10 cellular contexts compared by ENCODE assay signal in genomic region chr17:63840591-63841349, GRCh38. TPM values are rescaled to one million over a fixed set of nuclear protein-coding genes. Genes with fewer than 3 reads are reported as not detected.
DNase-seq lines count a peak whose midpoint lies in the region; ATAC-seq, FAIRE-seq and TF ChIP-seq lines count a peak whose summit lies in the region.
"Had no signal": no experiment of that assay in that cellular context is flagged by ENCODE, and none has a peak within 500 bp of the region (broad histone marks: within the 10 kb centered on the region; RNA-seq: fewer than 3 reads in every experiment).

No MANE protein-coding gene starts in this region.

- intact Hi-C loops in activated CD4-positive, alpha-beta T cell treated with anti-CD3 and anti-CD28 coated beads, Interleukin-2, amount 10 ng/mL, durations not matched to agents 24 days and 14 days (cut with micrococcal nuclease), result loop anchor here (5.0 kb wide), 2 partner anchors 288 to 307 kb away; partner anchors contain the start of gene DCAF7
- intact Hi-C loops in HepG2 (cut with micrococcal nuclease; ENCODE audit: unreplicated experiment), result loop anchor here (1.0 to 5.0 kb wide), 2 partner anchors 13 to 68 kb away; partner anchors contain the start of genes CCDC47, DDX42, FTSJ3 and PSMC5

- H3K4me3 ChIP-seq in astrocyte of the cerebellum (ENCODE audit: low read depth, low read length), result peak overlapping the region; percentile 85
- H3K4me3 ChIP-seq in HepG2 (replicated peaks in 1 of 3; ENCODE audit: insufficient read depth in 1 of 3, low read depth in 2 of 3, low read length in 3 of 3), result peak overlapping the region; percentile 85 to 98 (median 97)
- H3K4me3 ChIP-seq in thoracic aorta, result peak overlapping the region; percentile 95

- peaks cover 13% of the 10 kb centered on the region for H3K36me3 Mint-ChIP-seq in activated CD4-positive, alpha-beta T cell treated with anti-CD3 and anti-CD28 coated beads, Interleukin-2, amount 10 ng/mL, durations not matched to agents 24 days and 14 days (ENCODE audit: low read depth)

- peak overlapping the region; percentile 93 for H3K9ac ChIP-seq in HepG2 (ENCODE audit: insufficient read depth, low read depth, low read length)

- BruUV-seq in HepG2 (replicated peaks; lab: Mats Ljungman, UMichigan), result no TSS peak

- H3K27me3 ChIP-seq in HepG2 (ENCODE audit: control insufficient read depth in 1 of 2, insufficient read depth in 2 of 2, low read length in 2 of 2) (no peaks in the 10 kb centered on the region; a peak in 1 of 5 replicates), thoracic aorta (replicated peaks; ENCODE audit: insufficient read depth) (no peaks in the 10 kb centered on the region)

- no peak for TF ChIP-seq CTCF in astrocyte of the cerebellum (IDR thresholded peaks at IDR 0.05; ENCODE audit: low read depth, low read length, missing control alignments)
- TF ChIP-seq CTCF in HepG2 (CRISPR knock-in tag; IDR thresholded peaks at IDR 0.05), result no peak
- no peak for TF ChIP-seq CTCF in thoracic aorta (IDR thresholded peaks at IDR 0.05)

- no peaks in the 10 kb centered on the region for H3K27me3 Mint-ChIP-seq in activated CD4-positive, alpha-beta T cell treated with anti-CD3 and anti-CD28 coated beads, Interleukin-2, amount 10 ng/mL, durations not matched to agents 24 days and 14 days

- peaks cover 46% of the 10 kb centered on the region for H3K79me2 ChIP-seq in HepG2 (ENCODE audit: insufficient read depth, low read length)

- H3K4me3 Mint-ChIP-seq in activated CD4-positive, alpha-beta T cell treated with anti-CD3 and anti-CD28 coated beads, Interleukin-2, amount 10 ng/mL, durations not matched to agents 24 days and 14 days, result peak overlapping the region; percentile 98

- peak overlapping the region; percentile 92 for H3K27ac ChIP-seq in HepG2 (ENCODE audit: extremely low read length, insufficient read depth, low read length)
- peak overlapping the region; percentile 93 to 94 for H3K27ac ChIP-seq in thoracic aorta

- no peak for TF ChIP-seq RAD21 in HepG2 (CRISPR knock-in tag; IDR thresholded peaks at IDR 0.05)

- FAIRE-seq in HepG2 (lab: Jason Lieb, UNC) (no peak), frontal cortex (lab: Jason Lieb, UNC) (no peak)

- no peak for TF ChIP-seq EP300 in HepG2 (IDR thresholded peaks at IDR 0.05; ENCODE audit: low read depth in 2 of 2, low read length in 2 of 2)
- no peak for TF ChIP-seq EP300 in HepG2 (CRISPR knock-in tag; IDR thresholded peaks at IDR 0.05; ENCODE audit: borderline replicate concordance)

- CTCF ChIA-PET in HepG2 (lab: Yijun Ruan, JAX; ENCODE audit: low intra/inter-chr PET ratio, low total read pairs), result no interaction called here

- H4K20me1 ChIP-seq in HepG2 (ENCODE audit: insufficient read depth, low read length), result peaks cover 10% of the 10 kb centered on the region; the same call in 1 of the 2 replicates

- H3K4me1 ChIP-seq in HepG2 (ENCODE audit: insufficient read depth, low read length) (peaks cover 44% of the 10 kb centered on the region), thoracic aorta (ENCODE audit: control insufficient read depth in 1 of 2, low read depth in 2 of 2) (peaks cover 43 to 64% of the 10 kb centered on the region in 2 donors)

- H3K36me3 ChIP-seq in HepG2 (replicated peaks in 1 of 2; ENCODE audit: control insufficient read depth in 1 of 2, insufficient read depth in 2 of 2, low read length in 2 of 2), result peaks cover 11 to 20% of the 10 kb centered on the region in 2 experiments
- peaks cover 17% of the 10 kb centered on the region for H3K36me3 ChIP-seq in thoracic aorta

- H3K9me3 ChIP-seq in HepG2 (ENCODE audit: low read length) (no peaks in the 10 kb centered on the region), thoracic aorta (no peaks in the 10 kb centered on the region)

- POLR2A ChIA-PET in HepG2 (lab: Yijun Ruan, JAX), result interaction anchor here (1.0 to 4.4 kb wide), 4 partner anchors 9 to 219 kb away, joined by 3 to 37 read pairs (median 32); partner anchors contain the start of genes CCDC47, DDX42, FTSJ3 and MAP3K3

- ATAC-seq in HepG2 (peak; percentile 2), thoracic aorta (ENCODE audit: insufficient number of reproducible peaks, low FRiP score, low read depth) (no peak)

- peaks cover 26% of the 10 kb centered on the region for H3K4me1 Mint-ChIP-seq in activated CD4-positive, alpha-beta T cell treated with anti-CD3 and anti-CD28 coated beads, Interleukin-2, amount 10 ng/mL, durations not matched to agents 24 days and 14 days

- no peak for DNase-seq in activated CD4-positive, alpha-beta T cell treated with anti-CD3 and anti-CD28 coated beads, Interleukin-2, amount 10 ng/mL, durations not matched to agents 24 days and 14 days
- DNase-seq in activated CD4-positive, alpha-beta T cell treated with anti-CD3 and anti-CD28 coated beads, Interleukin-2, amount 50 U/mL, for 1 hour, result no peak
- DNase-seq in astrocyte of the cerebellum (ENCODE audit: low read depth) (no peak), HepG2 (ENCODE audit: low spot score) (no peak), thoracic aorta (ENCODE audit: low spot score) (no peak), NCI-H1930 (lab: John Stamatoyannopoulos, UW) (no peak), NCI-H510A (lab: John Stamatoyannopoulos, UW) (no peak), frontal cortex (ENCODE audit: low spot score in 2 of 2) (no peak)

- no peaks in the 10 kb centered on the region for H3K9me3 Mint-ChIP-seq in activated CD4-positive, alpha-beta T cell treated with anti-CD3 and anti-CD28 coated beads, Interleukin-2, amount 10 ng/mL, durations not matched to agents 24 days and 14 days

- in situ Hi-C loops in astrocyte of the cerebellum (cut with HindIII; ENCODE audit: low sequenced_read_pairs), result no loop called here
- in situ Hi-C loops in HepG2 (cut with HindIII; ENCODE audit: extremely low pct_ligation_motif_present, low pct_unique_long_range_greater_than_20kb), result loop anchor here (10.0 kb wide), 1 partner anchor 664 kb away; the partner anchor contains the start of genes CEP95 and DDX5

- H3K4me2 ChIP-seq in HepG2 (ENCODE audit: low read depth, low read length), result peak overlapping the region; percentile 92

- peak overlapping the region; percentile 93 for H3K27ac Mint-ChIP-seq in activated CD4-positive, alpha-beta T cell treated with anti-CD3 and anti-CD28 coated beads, Interleukin-2, amount 10 ng/mL, durations not matched to agents 24 days and 14 days

- H2AFZ ChIP-seq in HepG2 (ENCODE audit: low read length), result no peak overlapping the region

- 38% methylated on average over 4 of the region's 4 CpGs for WGBS in HepG2 (ENCODE audit: low lambda C conversion rate)

- no peak; a peak in 1 of 4 replicates for TF ChIP-seq POLR2A in HepG2 (IDR thresholded peaks at IDR 0.05; ENCODE audit: insufficient read depth in 1 of 2, low read depth in 2 of 2, low read length in 2 of 2)

RNA-seq across cellular contexts. Expression of gene SMARCD2, which starts 1.7 kb away (rescaled TPM):
- total RNA-seq in activated CD4-positive, alpha-beta T cell treated with anti-CD3 and anti-CD28 coated beads, Interleukin-2, amount 10 ng/mL, durations not matched to agents 24 days and 14 days, result 120 and 121 TPM in 2 replicates
- total RNA-seq in HepG2 (2016; rRNA removed; fragmentation: Illumina TruSeq; extraction: Trizol) (139 and 150 TPM in 2 replicates), thoracic aorta (100 to 1,000 TPM in 1 of 2 donors, 10 to 100 TPM in 1; 81.8 to 136 TPM), frontal cortex (9.4 TPM)
- total RNA-seq in HepG2 (2016; cell fraction: cytosol; rRNA removed; fragmentation: Illumina TruSeq; extraction: Trizol; ENCODE audit: low read depth), result 76.2 and 86.8 TPM in 2 replicates
- 128 and 151 TPM in 2 replicates for total RNA-seq in HepG2 (2016; cell fraction: insoluble cytoplasmic fraction; rRNA removed; fragmentation: Illumina TruSeq; extraction: Trizol)
- 149 and 160 TPM in 2 replicates for total RNA-seq in HepG2 (2016; cell fraction: membrane; rRNA removed; fragmentation: Illumina TruSeq; extraction: Trizol)
- 82.7 and 98.0 TPM in 2 replicates for total RNA-seq in HepG2 (2016; cell fraction: nucleus; rRNA removed; fragmentation: Illumina TruSeq; extraction: Trizol)
- polyA plus RNA-seq in HepG2 (2011; rRNA removed), result 122 and 128 TPM in 2 replicates
- polyA plus RNA-seq in HepG2 (2011; cell fraction: cytosol; rRNA removed), result 72.8 and 84.6 TPM in 2 replicates
- 173 and 200 TPM in 2 replicates for polyA plus RNA-seq in HepG2 (2011; cell fraction: nucleus; rRNA removed)
- 63.6 and 77.3 TPM in 2 replicates for polyA plus RNA-seq in HepG2 (2012)
- polyA plus RNA-seq in HepG2 (2016; cell fraction: cytosol; fragmentation: Illumina TruSeq; extraction: Trizol; ENCODE audit: low read depth), result 73.5 and 77.2 TPM in 2 replicates
- polyA plus RNA-seq in HepG2 (2016; cell fraction: insoluble cytoplasmic fraction; fragmentation: Illumina TruSeq; extraction: Trizol; ENCODE audit: low read depth), result 117 and 129 TPM in 2 replicates
- 114 and 124 TPM in 2 replicates for polyA plus RNA-seq in HepG2 (2016; cell fraction: membrane; fragmentation: Illumina TruSeq; extraction: Trizol; ENCODE audit: low read depth)
- polyA plus RNA-seq in HepG2 (2016; cell fraction: nucleus; fragmentation: Illumina TruSeq; extraction: Trizol; ENCODE audit: insufficient read depth, low read depth), result 136 and 143 TPM in 2 replicates
- polyA minus RNA-seq in HepG2 (2011; rRNA and poly(A)+ RNA removed; ENCODE audit: low replicate concordance), result 89.3 and 195 TPM in 2 replicates
- polyA minus RNA-seq in HepG2 (2011; cell fraction: cytosol; rRNA and poly(A)+ RNA removed), result 47.2 and 51.1 TPM in 2 replicates
- polyA minus RNA-seq in HepG2 (2011; cell fraction: nucleus; rRNA and poly(A)+ RNA removed), result 79.8 and 97.2 TPM in 2 replicates

RNA-seq across cellular contexts. Expression of gene FTSJ3, which starts 13.3 kb away (rescaled TPM):
- total RNA-seq in activated CD4-positive, alpha-beta T cell treated with anti-CD3 and anti-CD28 coated beads, Interleukin-2, amount 10 ng/mL, durations not matched to agents 24 days and 14 days, result 99.6 and 100 TPM in 2 replicates
- 55.8 and 64.2 TPM in 2 replicates for total RNA-seq in HepG2 (2016; rRNA removed; fragmentation: Illumina TruSeq; extraction: Trizol)
- 10.7 and 13.3 TPM in 2 replicates for total RNA-seq in HepG2 (2016; cell fraction: cytosol; rRNA removed; fragmentation: Illumina TruSeq; extraction: Trizol; ENCODE audit: low read depth)
- 51.6 and 62.8 TPM in 2 replicates for total RNA-seq in HepG2 (2016; cell fraction: insoluble cytoplasmic fraction; rRNA removed; fragmentation: Illumina TruSeq; extraction: Trizol)
- 14.6 and 17.3 TPM in 2 replicates for total RNA-seq in HepG2 (2016; cell fraction: membrane; rRNA removed; fragmentation: Illumina TruSeq; extraction: Trizol)
- total RNA-seq in HepG2 (2016; cell fraction: nucleus; rRNA removed; fragmentation: Illumina TruSeq; extraction: Trizol), result 57.2 and 58.7 TPM in 2 replicates
- polyA plus RNA-seq in HepG2 (2011; rRNA removed), result 26.0 and 33.3 TPM in 2 replicates
- polyA plus RNA-seq in HepG2 (2011; cell fraction: cytosol; rRNA removed), result 34.7 and 35.1 TPM in 2 replicates
- polyA plus RNA-seq in HepG2 (2011; cell fraction: nucleus; rRNA removed), result 50.8 and 55.2 TPM in 2 replicates
- polyA plus RNA-seq in HepG2 (2012), result 29.8 and 30.3 TPM in 2 replicates
- polyA plus RNA-seq in HepG2 (2016; cell fraction: cytosol; fragmentation: Illumina TruSeq; extraction: Trizol; ENCODE audit: low read depth), result 4.3 and 4.9 TPM in 2 replicates
- 43.6 and 49.4 TPM in 2 replicates for polyA plus RNA-seq in HepG2 (2016; cell fraction: insoluble cytoplasmic fraction; fragmentation: Illumina TruSeq; extraction: Trizol; ENCODE audit: low read depth)
- 6.8 and 10.2 TPM in 2 replicates for polyA plus RNA-seq in HepG2 (2016; cell fraction: membrane; fragmentation: Illumina TruSeq; extraction: Trizol; ENCODE audit: low read depth)
- 88.3 and 89.9 TPM in 2 replicates for polyA plus RNA-seq in HepG2 (2016; cell fraction: nucleus; fragmentation: Illumina TruSeq; extraction: Trizol; ENCODE audit: insufficient read depth, low read depth)
- polyA minus RNA-seq in HepG2 (2011; rRNA and poly(A)+ RNA removed; ENCODE audit: low replicate concordance), result 56.8 and 112 TPM in 2 replicates
- polyA minus RNA-seq in HepG2 (2011; cell fraction: cytosol; rRNA and poly(A)+ RNA removed), result 19.9 and 23.5 TPM in 2 replicates
- 74.9 and 77.7 TPM in 2 replicates for polyA minus RNA-seq in HepG2 (2011; cell fraction: nucleus; rRNA and poly(A)+ RNA removed)
- total RNA-seq in thoracic aorta, result 10 to 100 TPM; 38.2 to 52.9 TPM
- 34.6 TPM for total RNA-seq in frontal cortex

RNA-seq across cellular contexts. Expression of gene PSMC5, which starts 13.5 kb away (rescaled TPM):
- total RNA-seq in activated CD4-positive, alpha-beta T cell treated with anti-CD3 and anti-CD28 coated beads, Interleukin-2, amount 10 ng/mL, durations not matched to agents 24 days and 14 days, result 189 and 199 TPM in 2 replicates
- total RNA-seq in HepG2 (2016; rRNA removed; fragmentation: Illumina TruSeq; extraction: Trizol) (35.3 and 81.4 TPM in 2 replicates), thoracic aorta (10 to 100 TPM; 58.5 to 76.1 TPM), frontal cortex (47.3 TPM)
- total RNA-seq in HepG2 (2016; cell fraction: cytosol; rRNA removed; fragmentation: Illumina TruSeq; extraction: Trizol; ENCODE audit: low read depth), result 26.4 and 26.8 TPM in 2 replicates
- total RNA-seq in HepG2 (2016; cell fraction: insoluble cytoplasmic fraction; rRNA removed; fragmentation: Illumina TruSeq; extraction: Trizol), result 36.7 and 82.1 TPM in 2 replicates
- 47.6 and 57.8 TPM in 2 replicates for total RNA-seq in HepG2 (2016; cell fraction: membrane; rRNA removed; fragmentation: Illumina TruSeq; extraction: Trizol)
- total RNA-seq in HepG2 (2016; cell fraction: nucleus; rRNA removed; fragmentation: Illumina TruSeq; extraction: Trizol), result 44.2 and 45.4 TPM in 2 replicates
- 109 and 128 TPM in 2 replicates for polyA plus RNA-seq in HepG2 (2011; rRNA removed)
- polyA plus RNA-seq in HepG2 (2011; cell fraction: cytosol; rRNA removed), result 161 and 185 TPM in 2 replicates
- 101 and 112 TPM in 2 replicates for polyA plus RNA-seq in HepG2 (2011; cell fraction: nucleus; rRNA removed)
- 105 and 121 TPM in 2 replicates for polyA plus RNA-seq in HepG2 (2012)
- polyA plus RNA-seq in HepG2 (2016; cell fraction: cytosol; fragmentation: Illumina TruSeq; extraction: Trizol; ENCODE audit: low read depth), result 73.3 and 91.2 TPM in 2 replicates
- polyA plus RNA-seq in HepG2 (2016; cell fraction: insoluble cytoplasmic fraction; fragmentation: Illumina TruSeq; extraction: Trizol; ENCODE audit: low read depth), result 308 and 321 TPM in 2 replicates
- 94.9 and 101 TPM in 2 replicates for polyA plus RNA-seq in HepG2 (2016; cell fraction: membrane; fragmentation: Illumina TruSeq; extraction: Trizol; ENCODE audit: low read depth)
- polyA plus RNA-seq in HepG2 (2016; cell fraction: nucleus; fragmentation: Illumina TruSeq; extraction: Trizol; ENCODE audit: insufficient read depth, low read depth), result 157 and 164 TPM in 2 replicates
- 77.4 and 190 TPM in 2 replicates for polyA minus RNA-seq in HepG2 (2011; rRNA and poly(A)+ RNA removed; ENCODE audit: low replicate concordance)
- 66.7 and 67.7 TPM in 2 replicates for polyA minus RNA-seq in HepG2 (2011; cell fraction: cytosol; rRNA and poly(A)+ RNA removed)
- 86.9 and 103 TPM in 2 replicates for polyA minus RNA-seq in HepG2 (2011; cell fraction: nucleus; rRNA and poly(A)+ RNA removed)

RNA-seq across cellular contexts. Expression of gene CSH2, which starts 32.7 kb away (rescaled TPM):
- total RNA-seq in activated CD4-positive, alpha-beta T cell treated with anti-CD3 and anti-CD28 coated beads, Interleukin-2, amount 10 ng/mL, durations not matched to agents 24 days and 14 days, result not detected in 2 replicates
- not detected in 2 replicates for total RNA-seq in HepG2 (2016; rRNA removed; fragmentation: Illumina TruSeq; extraction: Trizol)
- not detected in 2 replicates for total RNA-seq in HepG2 (2016; cell fraction: cytosol; rRNA removed; fragmentation: Illumina TruSeq; extraction: Trizol; ENCODE audit: low read depth)
- total RNA-seq in HepG2 (2016; cell fraction: insoluble cytoplasmic fraction; rRNA removed; fragmentation: Illumina TruSeq; extraction: Trizol), result not detected in 2 replicates
- not detected in 2 replicates for total RNA-seq in HepG2 (2016; cell fraction: membrane; rRNA removed; fragmentation: Illumina TruSeq; extraction: Trizol)
- not detected in 2 replicates for total RNA-seq in HepG2 (2016; cell fraction: nucleus; rRNA removed; fragmentation: Illumina TruSeq; extraction: Trizol)
- not detected in 2 replicates for polyA plus RNA-seq in HepG2 (2011; rRNA removed)
- polyA plus RNA-seq in HepG2 (2011; cell fraction: cytosol; rRNA removed), result not detected in 2 replicates
- not detected in 2 replicates for polyA plus RNA-seq in HepG2 (2011; cell fraction: nucleus; rRNA removed)
- polyA plus RNA-seq in HepG2 (2012), result not detected in 2 replicates
- not detected in 2 replicates for polyA plus RNA-seq in HepG2 (2016; cell fraction: cytosol; fragmentation: Illumina TruSeq; extraction: Trizol; ENCODE audit: low read depth)
- not detected in 2 replicates for polyA plus RNA-seq in HepG2 (2016; cell fraction: insoluble cytoplasmic fraction; fragmentation: Illumina TruSeq; extraction: Trizol; ENCODE audit: low read depth)
- polyA plus RNA-seq in HepG2 (2016; cell fraction: membrane; fragmentation: Illumina TruSeq; extraction: Trizol; ENCODE audit: low read depth), result not detected in 2 replicates
- polyA plus RNA-seq in HepG2 (2016; cell fraction: nucleus; fragmentation: Illumina TruSeq; extraction: Trizol; ENCODE audit: insufficient read depth, low read depth), result not detected in 2 replicates
- not detected in 2 replicates for polyA minus RNA-seq in HepG2 (2011; rRNA and poly(A)+ RNA removed; ENCODE audit: low replicate concordance)
- not detected in 2 replicates for polyA minus RNA-seq in HepG2 (2011; cell fraction: cytosol; rRNA and poly(A)+ RNA removed)
- not detected in 2 replicates for polyA minus RNA-seq in HepG2 (2011; cell fraction: nucleus; rRNA and poly(A)+ RNA removed)
- not detected for total RNA-seq in thoracic aorta
- total RNA-seq in frontal cortex, result not detected
- total RNA-seq: activated CD8-positive, alpha-beta memory T cell treated with anti-CD3 and anti-CD28 coated beads for 36 hours; Daoy had no signal

RNA-seq across cellular contexts. Expression of gene GH2, which starts 41.0 kb away (rescaled TPM):
- total RNA-seq in activated CD4-positive, alpha-beta T cell treated with anti-CD3 and anti-CD28 coated beads, Interleukin-2, amount 10 ng/mL, durations not matched to agents 24 days and 14 days, result not detected in 2 replicates
- total RNA-seq in HepG2 (2016; rRNA removed; fragmentation: Illumina TruSeq; extraction: Trizol) (not detected in 2 replicates), thoracic aorta (not detected), frontal cortex (not detected)
- not detected in 2 replicates for total RNA-seq in HepG2 (2016; cell fraction: cytosol; rRNA removed; fragmentation: Illumina TruSeq; extraction: Trizol; ENCODE audit: low read depth)
- not detected in 2 replicates for total RNA-seq in HepG2 (2016; cell fraction: insoluble cytoplasmic fraction; rRNA removed; fragmentation: Illumina TruSeq; extraction: Trizol)
- not detected in 2 replicates for total RNA-seq in HepG2 (2016; cell fraction: membrane; rRNA removed; fragmentation: Illumina TruSeq; extraction: Trizol)
- total RNA-seq in HepG2 (2016; cell fraction: nucleus; rRNA removed; fragmentation: Illumina TruSeq; extraction: Trizol), result not detected in 2 replicates
- not detected in 2 replicates for polyA plus RNA-seq in HepG2 (2011; rRNA removed)
- not detected in 2 replicates for polyA plus RNA-seq in HepG2 (2011; cell fraction: cytosol; rRNA removed)
- polyA plus RNA-seq in HepG2 (2011; cell fraction: nucleus; rRNA removed), result not detected in 2 replicates
- polyA plus RNA-seq in HepG2 (2012), result not detected in 2 replicates
- not detected in 2 replicates for polyA plus RNA-seq in HepG2 (2016; cell fraction: cytosol; fragmentation: Illumina TruSeq; extraction: Trizol; ENCODE audit: low read depth)
- polyA plus RNA-seq in HepG2 (2016; cell fraction: insoluble cytoplasmic fraction; fragmentation: Illumina TruSeq; extraction: Trizol; ENCODE audit: low read depth), result not detected in 2 replicates
- not detected in 2 replicates for polyA plus RNA-seq in HepG2 (2016; cell fraction: membrane; fragmentation: Illumina TruSeq; extraction: Trizol; ENCODE audit: low read depth)
- not detected in 2 replicates for polyA plus RNA-seq in HepG2 (2016; cell fraction: nucleus; fragmentation: Illumina TruSeq; extraction: Trizol; ENCODE audit: insufficient read depth, low read depth)
- not detected in 2 replicates for polyA minus RNA-seq in HepG2 (2011; rRNA and poly(A)+ RNA removed; ENCODE audit: low replicate concordance)
- not detected in 2 replicates for polyA minus RNA-seq in HepG2 (2011; cell fraction: cytosol; rRNA and poly(A)+ RNA removed)
- not detected in 2 replicates for polyA minus RNA-seq in HepG2 (2011; cell fraction: nucleus; rRNA and poly(A)+ RNA removed)
- total RNA-seq: activated CD8-positive, alpha-beta memory T cell treated with anti-CD3 and anti-CD28 coated beads for 36 hours; Daoy had no signal
